18 cellular contexts compared by ENCODE assay signal in genomic region chr12:3998397-3998796, GRCh38.
DNase-seq lines count a peak whose midpoint lies in the region; ATAC-seq and TF ChIP-seq lines count a peak whose summit lies in the region.
"Had no signal": no experiment of that assay in that cellular context is flagged by ENCODE, and none has a peak within 500 bp of the region (broad histone marks: within the 10 kb centered on the region; RNA-seq: fewer than 3 reads in every experiment).

No MANE protein-coding gene starts in this region.

- TF ChIP-seq CTCF in endothelial cell (IDR thresholded peaks at IDR 0.05; ENCODE audit: unreplicated experiment) (no peak), mesothelial cell of epicardium (IDR thresholded peaks at IDR 0.05; ENCODE audit: unreplicated experiment) (no peak), type B pancreatic cell (conservative IDR thresholded peaks at IDR 0.05) (no peak), RWPE1 (conservative IDR thresholded peaks at IDR 0.05; ENCODE audit: low read depth) (no peak)

- no peaks in the 10 kb centered on the region for H3K9me3 ChIP-seq in T-helper 17 cell (ENCODE audit: control insufficient read depth, low read length, poor library complexity, severe bottlenecking)

- no peak overlapping the region for H3K27ac ChIP-seq in RWPE1

- CTCF ChIA-PET in RWPE1 (lab: Yijun Ruan, JAX), result interaction anchor here (0.6 to 3.4 kb wide), 4 partner anchors 39 to 278 kb away, joined by 3 to 16 read pairs (median 9); no protein-coding TSS in a partner anchor

- H3K4me1 Mint-ChIP-seq in T-helper 17 cell (peaks cover 33% of the 10 kb centered on the region), endothelial cell (ENCODE audit: unreplicated experiment) (peaks cover 20% of the 10 kb centered on the region), mesothelial cell of epicardium (peaks cover 57% of the 10 kb centered on the region), type B pancreatic cell (ENCODE audit: unreplicated experiment) (peaks cover 4% of the 10 kb centered on the region)

- POLR2A ChIA-PET in RWPE1 (lab: Yijun Ruan, JAX; ENCODE audit: low non-redundant PET), result interaction anchor here (0.7 kb wide), 1 partner anchor 277 kb away, joined by 3 read pairs; no protein-coding TSS in a partner anchor

- ATAC-seq in T-helper 17 cell, result no peak
- ATAC-seq in GM18517 (IDR thresholded peaks at IDR 0.05; ENCODE audit: unreplicated experiment), result no peak
- no peak for ATAC-seq in HG03565 (IDR thresholded peaks at IDR 0.05; ENCODE audit: unreplicated experiment)

- peak overlapping the region; percentile 58 for H3K4me3 Mint-ChIP-seq in T-helper 17 cell
- H3K4me3 Mint-ChIP-seq in endothelial cell (ENCODE audit: unreplicated experiment), result no peak overlapping the region
- no peak overlapping the region for H3K4me3 Mint-ChIP-seq in mesothelial cell of epicardium
- H3K4me3 Mint-ChIP-seq in type B pancreatic cell, result no peak overlapping the region

- DNase-seq in T-helper 17 cell, result no peak
- no peak for DNase-seq in endothelial cell (ENCODE audit: low spot score)
- DNase-seq in mesothelial cell of epicardium (ENCODE audit: low spot score in 2 of 2, unreplicated experiment in 2 of 2), result no peak
- DNase-seq in type B pancreatic cell (ENCODE audit: extremely low spot score, unreplicated experiment), result no peak
- no peak for DNase-seq in RWPE1 (ENCODE audit: low spot score)
- DNase-seq: HCEC 1CT; KBM-7; MV-4-11; NCI-H1417; NCI-H1930; NCI-H2171; NCI-H446; NCI-H69; NK-92 treated with Interleukin-12 subunit alpha and Interleukin-12 subunit beta, amount 100 ng/mL, for 24 hours; OCI-M1; RPMI8226 had no signal

- no peaks in the 10 kb centered on the region for H3K36me3 Mint-ChIP-seq in T-helper 17 cell (ENCODE audit: low read depth)
- no peaks in the 10 kb centered on the region for H3K36me3 Mint-ChIP-seq in endothelial cell (ENCODE audit: low read depth, unreplicated experiment)
- no peaks in the 10 kb centered on the region for H3K36me3 Mint-ChIP-seq in mesothelial cell of epicardium
- peaks cover 4% of the 10 kb centered on the region for H3K36me3 Mint-ChIP-seq in type B pancreatic cell

- H3K9me3 Mint-ChIP-seq in endothelial cell (ENCODE audit: unreplicated experiment) (no peaks in the 10 kb centered on the region), mesothelial cell of epicardium (peaks cover 13% of the 10 kb centered on the region), type B pancreatic cell (peaks cover 10% of the 10 kb centered on the region)

- H3K27ac Mint-ChIP-seq in T-helper 17 cell (peak overlapping the region; percentile 92), endothelial cell (ENCODE audit: unreplicated experiment) (peak overlapping the region; percentile 10), mesothelial cell of epicardium (peak overlapping the region; percentile 88), type B pancreatic cell (peak overlapping the region; percentile 71)

- H3K27me3 Mint-ChIP-seq in T-helper 17 cell, result no peaks in the 10 kb centered on the region
- H3K27me3 Mint-ChIP-seq in endothelial cell (ENCODE audit: unreplicated experiment), result peaks cover 8% of the 10 kb centered on the region
- H3K27me3 Mint-ChIP-seq in mesothelial cell of epicardium (ENCODE audit: low read depth), result no peaks in the 10 kb centered on the region
- H3K27me3 Mint-ChIP-seq in type B pancreatic cell, result peaks cover 11% of the 10 kb centered on the region

Comparison
In these comparisons a context has a peak if more than half of its experiments do, and no peak if none do; other contexts are left out.
1. H3K27ac Mint-ChIP-seq: peak in every context shown above with its lines; median percentile 92 in T-helper 17 cell; 88 in mesothelial cell of epicardium; 71 in type B pancreatic cell; 10 in endothelial cell.